In genomic region chr12:130719263-130719892, GRCh38 we compare ENCODE assay signal across 19 cellular contexts. TPM values are rescaled to one million over a fixed set of nuclear protein-coding genes. Genes with fewer than 3 reads are reported as not detected.
DNase-seq lines count a peak whose midpoint lies in the region; TF ChIP-seq lines count a peak whose summit lies in the region.
"Had no signal": no experiment of that assay in that cellular context is flagged by ENCODE, and none has a peak within 500 bp of the region (broad histone marks: within the 10 kb centered on the region; RNA-seq: fewer than 3 reads in every experiment).

No MANE protein-coding gene starts in this region.

- no peaks in the 10 kb centered on the region for H3K36me3 Mint-ChIP-seq in endodermal cell (ENCODE audit: low read depth)
- H3K36me3 Mint-ChIP-seq: CD4-positive, CD25-positive, alpha-beta regulatory T cell had no signal

- H3K4me3 Mint-ChIP-seq in endodermal cell, result no peak overlapping the region
- H3K4me3 Mint-ChIP-seq: CD4-positive, CD25-positive, alpha-beta regulatory T cell had no signal

- H3K27me3 ChIP-seq in endodermal cell (ENCODE audit: control insufficient read depth, insufficient read depth, low read length, poor library complexity, severe bottlenecking) (peaks cover 35% of the 10 kb centered on the region), left ventricle myocardium inferior (ENCODE audit: low read depth) (peaks cover 61% of the 10 kb centered on the region)
- H3K27me3 ChIP-seq: BE2C, SJSA1 had no signal

- H3K9me3 ChIP-seq in endodermal cell (ENCODE audit: control insufficient read depth, low read length) (peaks cover 19% of the 10 kb centered on the region), left ventricle myocardium inferior (replicated peaks) (peaks cover 36% of the 10 kb centered on the region)
- H3K9me3 ChIP-seq: BE2C had no signal

- no peak overlapping the region for H3K9ac ChIP-seq in endodermal cell (ENCODE audit: extremely low read depth, low read length, poor library complexity, severe bottlenecking)

- H3K36me3 ChIP-seq in endodermal cell (ENCODE audit: control insufficient read depth, insufficient read depth, low read length) (no peaks in the 10 kb centered on the region), left ventricle myocardium inferior (no peaks in the 10 kb centered on the region)
- H3K36me3 ChIP-seq: SJSA1 had no signal

- H3K4me1 ChIP-seq in endodermal cell (ENCODE audit: control insufficient read depth, insufficient read depth, low read length) (peaks cover under 1% of the 10 kb centered on the region), left ventricle myocardium inferior (peaks cover 17% of the 10 kb centered on the region)
- H3K4me1 ChIP-seq: BE2C, Caco-2, SJSA1 had no signal

- H3K9me3 Mint-ChIP-seq in endodermal cell, result peaks cover 25% of the 10 kb centered on the region

- DNase-seq in NCI-H748 (lab: John Stamatoyannopoulos, UW; ENCODE audit: unreplicated experiment) (peak; percentile 53), NCI-H748 treated with DMSO at 0.1 percent for 48 hours (lab: John Stamatoyannopoulos, UW) (no peak), NCI-H524 treated with DMSO at 0.1 percent for 48 hours (lab: John Stamatoyannopoulos, UW) (peak; percentile 74), endodermal cell (peak; percentile 37), COLO668 (lab: John Stamatoyannopoulos, UW; ENCODE audit: unreplicated experiment) (no peak), left ventricle myocardium inferior (no peak), SKM-1 treated with dmso at 0.1 percent for 144 hours (lab: John Stamatoyannopoulos, UW; ENCODE audit: unreplicated experiment) (no peak)
- DNase-seq: BE2C; Caco-2; CD4-positive, CD25-positive, alpha-beta regulatory T cell; GF-D8; H7; IMR-90; Karpas-422; NCI-H1417 treated with DMSO at 0.1 percent for 48 hours; NCI-H2081; NCI-H226 had no signal

- H3K27ac ChIP-seq in endodermal cell (ENCODE audit: low read depth, low read length) (peak overlapping the region; percentile 53), left ventricle myocardium inferior (replicated peaks) (no peak overlapping the region)
- H3K27ac ChIP-seq: SJSA1 had no signal

- intact Hi-C loops in left ventricle myocardium inferior (cut with micrococcal nuclease), result no loop called here

- H3K4me1 Mint-ChIP-seq in endodermal cell, result peaks cover 2% of the 10 kb centered on the region

- no peak overlapping the region for H3K27ac Mint-ChIP-seq in endodermal cell
- H3K27ac Mint-ChIP-seq: CD4-positive, CD25-positive, alpha-beta regulatory T cell had no signal

- no peak overlapping the region for H3K4me3 ChIP-seq in endodermal cell (ENCODE audit: low read length)
- no peak overlapping the region for H3K4me3 ChIP-seq in left ventricle myocardium inferior
- H3K4me3 ChIP-seq: SJSA1 had no signal

- no peak for TF ChIP-seq CTCF in endodermal cell (conservative IDR thresholded peaks at IDR 0.05)
- no peak for TF ChIP-seq CTCF in left ventricle myocardium inferior (IDR thresholded peaks at IDR 0.05; ENCODE audit: borderline replicate concordance)

- 63 to 72% methylated on average over 10 of the region's 10 CpGs for WGBS in endodermal cell (ENCODE audit: insufficient coverage in 1 of 2, insufficient read length in 1 of 2), 2 experiments

- peaks cover 56% of the 10 kb centered on the region for H3K27me3 Mint-ChIP-seq in endodermal cell (ENCODE audit: insufficient read depth)

RNA-seq across cellular contexts. Expression of gene RIMBP2, which starts 3.3 kb away (rescaled TPM):
- total RNA-seq in endodermal cell, result 1 to 10 TPM in 1 of 2 donors, under 1 TPM in 1; 0.13 to 3.4 TPM
- 8.4 TPM for polyA plus RNA-seq in endodermal cell (2013, experiment 1 of 2)
- 11.0 TPM for polyA plus RNA-seq in endodermal cell (2013, experiment 2 of 2)
- not detected for total RNA-seq in left ventricle myocardium inferior
- total RNA-seq: Caco-2; CD4-positive, CD25-positive, alpha-beta regulatory T cell; IMR-90; MCF 10A had no signal
- polyA plus RNA-seq: CD4-positive, CD25-positive, alpha-beta regulatory T cell; IMR-90 had no signal

Comparison
In these comparisons a context has a peak if more than half of its experiments do, and no peak if none do; other contexts are left out.
1. DNase-seq: peak in NCI-H748 (single experiment), NCI-H524 treated with DMSO at 0.1 percent for 48 hours (single experiment) and endodermal cell (single experiment); none in NCI-H748 treated with DMSO at 0.1 percent for 48 hours (single experiment), COLO668 (single experiment), left ventricle myocardium inferior (single experiment) and SKM-1 treated with dmso at 0.1 percent for 144 hours (single experiment).